ENCODE assay signal across 19 cellular contexts in the genomic region with DNA sequence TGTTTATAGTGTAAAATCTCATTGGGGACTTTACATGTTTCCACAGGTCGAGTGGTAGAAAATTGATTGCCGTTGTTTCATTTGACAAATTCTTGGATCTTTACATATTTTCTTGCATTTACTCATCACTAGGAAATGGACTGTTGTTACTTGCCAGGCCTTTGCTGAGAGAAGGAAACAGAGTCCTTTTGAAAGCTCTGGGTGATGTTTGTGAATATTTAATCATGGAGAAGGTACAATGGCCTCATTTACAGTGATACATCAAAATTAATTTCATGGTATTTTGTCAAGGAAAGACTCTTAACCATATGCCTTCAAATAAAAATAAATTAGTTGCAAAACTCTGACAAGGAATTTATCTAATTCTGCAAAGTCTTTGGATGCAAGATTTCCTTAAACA.
"Had no signal": no experiment of that assay in that cellular context is flagged by ENCODE, and none has a peak within 500 bp of the region (broad histone marks: within the 10 kb centered on the region; RNA-seq: fewer than 3 reads in every experiment).

No MANE protein-coding gene starts in this region.

- ATAC-seq: foreskin keratinocyte; gastrocnemius medialis; heart left ventricle; left colon; left lobe of liver; lower lobe of right lung; naive thymus-derived CD4-positive, alpha-beta T cell had no signal

- DNase-seq: dermis blood vessel endothelial cell; dorsolateral prefrontal cortex; effector CD4-positive, alpha-beta T cell; effector memory CD4-positive, alpha-beta T cell; foreskin keratinocyte; gastrocnemius medialis; heart left ventricle; hypothalamus; immature natural killer cell; islet precursor cell; kidney; kidney glomerular epithelial cell; left colon; left ventricle myocardium inferior; lower lobe of right lung; mesendoderm; midbrain; naive thymus-derived CD4-positive, alpha-beta T cell had no signal
